12 cellular contexts compared by ENCODE assay signal in genomic region chr10:74967850-74968620, GRCh38.
DNase-seq lines count a peak whose midpoint lies in the region; FAIRE-seq and TF ChIP-seq lines count a peak whose summit lies in the region.
"Had no signal": no experiment of that assay in that cellular context is flagged by ENCODE, and none has a peak within 500 bp of the region (broad histone marks: within the 10 kb centered on the region; RNA-seq: fewer than 3 reads in every experiment).

No MANE protein-coding gene starts in this region.

- in situ Hi-C loops in transverse colon (cut with MboI; ENCODE audit: low pct_ligation_motif_present in 1 of 4, low pct_unique_long_range_greater_than_20kb in 1 of 4, low sequenced_read_pairs in 3 of 4) = no loop called here

- FAIRE-seq in colon (lab: Jason Lieb, UNC) = peak; percentile 24

- peaks cover 14% of the 10 kb centered on the region for H3K4me1 Mint-ChIP-seq in MCF 10A (ENCODE audit: insufficient read depth, unreplicated experiment)

- POLR2A ChIA-PET in MCF 10A (lab: Yijun Ruan, JAX) = interaction anchor here (0.6 to 1.0 kb wide), 2 partner anchors 10 to 33 kb away, joined by 5 to 6 read pairs; no protein-coding TSS in a partner anchor

- no peaks in the 10 kb centered on the region for H3K9me3 Mint-ChIP-seq in MCF 10A (ENCODE audit: unreplicated experiment)
- H3K9me3 Mint-ChIP-seq: memory B cell had no signal

- H3K27ac ChIP-seq in breast epithelium (no peak overlapping the region), transverse colon (peak overlapping the region in 3 of 4 donors; percentile 11 to 45 (median 20))
- H3K27ac ChIP-seq: WERI-Rb-1 had no signal

- BruUV-seq in MCF 10A (replicated peaks; lab: Mats Ljungman, UMichigan) = no TSS peak

- H3K27me3 Mint-ChIP-seq in MCF 10A (ENCODE audit: insufficient read depth, unreplicated experiment) = no peaks in the 10 kb centered on the region
- H3K27me3 Mint-ChIP-seq: memory B cell had no signal

- TF ChIP-seq CTCF in MCF 10A (IDR thresholded peaks at IDR 0.05; ENCODE audit: unreplicated experiment) (no peak), breast epithelium (IDR thresholded peaks at IDR 0.05) (no peak), transverse colon (IDR thresholded peaks at IDR 0.05) (peak in 2 of 5 experiments; percentile 17 to 37)

- no peak overlapping the region for H3K27ac Mint-ChIP-seq in MCF 10A (ENCODE audit: low read depth, unreplicated experiment)
- H3K27ac Mint-ChIP-seq: memory B cell had no signal

- TF ChIP-seq EP300 in transverse colon (IDR thresholded peaks at IDR 0.05; ENCODE audit: low read depth) = no peak

- TF ChIP-seq POLR2A in breast epithelium (IDR thresholded peaks at IDR 0.05) (no peak), transverse colon (IDR thresholded peaks at IDR 0.05) (no peak)

- H3K4me1 ChIP-seq in breast epithelium (no peaks in the 10 kb centered on the region), transverse colon (peaks cover 3 to 29% (median 16%) of the 10 kb centered on the region in 4 donors)

- H3K36me3 ChIP-seq in breast epithelium (no peaks in the 10 kb centered on the region), transverse colon (peaks cover 0 to 6% (median 0%) of the 10 kb centered on the region in 4 donors)
- H3K36me3 ChIP-seq: WERI-Rb-1 had no signal

- DNase-seq in MCF 10A (ENCODE audit: unreplicated experiment) (peak; percentile 49), breast epithelium (ENCODE audit: low spot score in 2 of 2) (no peak), NCI-H2227 treated with DMSO at 0.1 percent for 48 hours (lab: John Stamatoyannopoulos, UW) (peak; percentile 15), transverse colon (no peak), D341Med (ENCODE audit: low spot score) (no peak), cerebellar nuclear complex (lab: John Stamatoyannopoulos, UW) (no peak), GM03348 (ENCODE audit: low spot score) (no peak)
- DNase-seq: cortex of kidney, EL, WERI-Rb-1 had no signal

- 40 to 42% methylated on average over 5 of the region's 5 CpGs for WGBS in transverse colon (ENCODE audit: low coverage in 1 of 2), 2 donors

- H3K27me3 ChIP-seq in breast epithelium (no peaks in the 10 kb centered on the region), transverse colon (no peaks in the 10 kb centered on the region)

- H3K36me3 Mint-ChIP-seq in MCF 10A (ENCODE audit: insufficient read depth, unreplicated experiment) = no peaks in the 10 kb centered on the region

- CTCF ChIA-PET in MCF 10A (lab: Yijun Ruan, JAX) = interaction anchor here (0.6 kb wide), 1 partner anchor 460 kb away, joined by 4 read pairs; no protein-coding TSS in a partner anchor

- no peak overlapping the region for H3K4me3 ChIP-seq in breast epithelium
- H3K4me3 ChIP-seq in transverse colon = no peak overlapping the region

- no peaks in the 10 kb centered on the region for H3K9me3 ChIP-seq in breast epithelium
- no peaks in the 10 kb centered on the region for H3K9me3 ChIP-seq in transverse colon

- intact Hi-C loops in MCF 10A (cut with micrococcal nuclease) (no loop called here), breast epithelium (cut with DNase I; ENCODE audit: low total_unique reads) (no loop called here), transverse colon (cut with DNase I; ENCODE audit: low total_unique reads) (no loop called here)

- H3K4me3 Mint-ChIP-seq in MCF 10A (ENCODE audit: unreplicated experiment) = no peak overlapping the region
- H3K4me3 Mint-ChIP-seq: memory B cell had no signal

Comparison
In these comparisons a context has a peak if more than half of its experiments do, and no peak if none do; other contexts are left out.
1. DNase-seq: peak in MCF 10A (single experiment) and NCI-H2227 treated with DMSO at 0.1 percent for 48 hours (single experiment); none in breast epithelium (0 of 2), transverse colon (single experiment), D341Med (single experiment), cerebellar nuclear complex (0 of 2) and GM03348 (single experiment).
2. H3K27ac ChIP-seq: peak in transverse colon (3 of 4); none in breast epithelium (0 of 2).